In genomic region chr9:85523202-85523601, GRCh38 we compare ENCODE assay signal across 11 cellular contexts.
DNase-seq lines count a peak whose midpoint lies in the region; ATAC-seq, FAIRE-seq and TF ChIP-seq lines count a peak whose summit lies in the region.
"Had no signal": no experiment of that assay in that cellular context is flagged by ENCODE, and none has a peak within 500 bp of the region (broad histone marks: within the 10 kb centered on the region; RNA-seq: fewer than 3 reads in every experiment).

No MANE protein-coding gene starts in this region.

- H3K4me2 ChIP-seq in A549, result peak overlapping the region; percentile 73

- peaks cover 2% of the 10 kb centered on the region; the same call in 1 of the 3 replicates for H3K4me1 ChIP-seq in A549
- H3K4me1 ChIP-seq in naive thymus-derived CD4-positive, alpha-beta T cell (ENCODE audit: control insufficient read depth in 2 of 2, insufficient read depth in 2 of 2, low read length in 2 of 2), result no peaks in the 10 kb centered on the region
- no peaks in the 10 kb centered on the region for H3K4me1 ChIP-seq in Caco-2

- TF ChIP-seq EP300 in A549 (IDR thresholded peaks at IDR 0.05), result no peak

- no peaks in the 10 kb centered on the region for H3K36me3 ChIP-seq in naive thymus-derived CD4-positive, alpha-beta T cell (ENCODE audit: control insufficient read depth in 2 of 3, insufficient read depth in 3 of 3, low read length in 3 of 3)
- no peaks in the 10 kb centered on the region for H3K36me3 ChIP-seq in Caco-2 (ENCODE audit: control insufficient read depth, insufficient read depth, low read length)

- H3K4me1 Mint-ChIP-seq in chondrocyte (ENCODE audit: low read depth) (peaks cover 4% of the 10 kb centered on the region), Caco-2 (ENCODE audit: low read depth, unreplicated experiment) (no peaks in the 10 kb centered on the region)
- peaks cover 0 to 18% (median 7%) of the 10 kb centered on the region in 7 donors for H3K4me1 Mint-ChIP-seq in naive thymus-derived CD4-positive, alpha-beta T cell

- H3K27ac ChIP-seq in A549, result no peak overlapping the region
- no peak overlapping the region for H3K27ac ChIP-seq in naive thymus-derived CD4-positive, alpha-beta T cell (ENCODE audit: low read depth, low read length)

- CTCF ChIA-PET in A549 (lab: Yijun Ruan, JAX) (interaction anchor here (1.3 kb wide), 1 partner anchor 175 kb away, joined by 3 read pairs; no protein-coding TSS in a partner anchor), Caco-2 (lab: Charles Lee) (no interaction called here)
- CTCF ChIA-PET in naive thymus-derived CD4-positive, alpha-beta T cell (lab: Charles Lee), result no interaction called here

- intact Hi-C loops in naive thymus-derived CD4-positive, alpha-beta T cell (cut with micrococcal nuclease), result no loop called here
- intact Hi-C loops in Caco-2 (cut with micrococcal nuclease; ENCODE audit: unreplicated experiment), result no loop called here

- no peak for FAIRE-seq in A549 (lab: Jason Lieb, UNC)

- ATAC-seq in A549 (peak; percentile 4 to 25; a peak in 2 of 6 replicates), GM19351 (IDR thresholded peaks at IDR 0.05; ENCODE audit: unreplicated experiment) (peak; percentile 4), GM21723 (IDR thresholded peaks at IDR 0.05; ENCODE audit: unreplicated experiment) (no peak), HG03520 (IDR thresholded peaks at IDR 0.05; ENCODE audit: unreplicated experiment) (no peak)
- no peak for ATAC-seq in naive thymus-derived CD4-positive, alpha-beta T cell

- H3K36me3 Mint-ChIP-seq in chondrocyte (ENCODE audit: low read depth), result no peaks in the 10 kb centered on the region
- no peaks in the 10 kb centered on the region for H3K36me3 Mint-ChIP-seq in naive thymus-derived CD4-positive, alpha-beta T cell
- no peaks in the 10 kb centered on the region for H3K36me3 Mint-ChIP-seq in Caco-2 (ENCODE audit: insufficient read depth, unreplicated experiment)

- no peak for TF ChIP-seq RAD21 in A549 (conservative IDR thresholded peaks at IDR 0.05 in 1 of 2, IDR thresholded peaks at IDR 0.05 in 1 of 2)

- H3K4me3 ChIP-seq in A549 (peak overlapping the region; percentile 50), Caco-2 (ENCODE audit: low read depth, low read length) (no peak overlapping the region)
- no peak overlapping the region for H3K4me3 ChIP-seq in naive thymus-derived CD4-positive, alpha-beta T cell (ENCODE audit: low read length)

- H3K27me3 ChIP-seq in naive thymus-derived CD4-positive, alpha-beta T cell (ENCODE audit: control insufficient read depth in 2 of 2, insufficient read depth in 2 of 2, low read length in 2 of 2), result no peaks in the 10 kb centered on the region
- no peaks in the 10 kb centered on the region; the same call in 1 of the 2 replicates for H3K27me3 ChIP-seq in Caco-2 (replicated peaks; ENCODE audit: control insufficient read depth, insufficient read depth, low read length)

- no peak for TF ChIP-seq POLR2A in A549 (IDR thresholded peaks at IDR 0.05; ENCODE audit: low read length)

- WGBS in A549 (ENCODE audit: missing lambda C conversion rate), result 45% methylated on average over 8 of the region's 9 CpGs

- H3K9me3 ChIP-seq in A549, result no peaks in the 10 kb centered on the region; the same call in 2 of the 3 replicates
- no peaks in the 10 kb centered on the region for H3K9me3 ChIP-seq in naive thymus-derived CD4-positive, alpha-beta T cell (ENCODE audit: control insufficient read depth in 2 of 3, low read length in 3 of 3)
- no peaks in the 10 kb centered on the region for H3K9me3 ChIP-seq in Caco-2

- no peak for TF ChIP-seq CTCF in A549 (IDR thresholded peaks at IDR 0.05)
- no peak for TF ChIP-seq CTCF in chondrocyte (IDR thresholded peaks at IDR 0.05)
- TF ChIP-seq CTCF in Caco-2 (IDR thresholded peaks at IDR 0.05; ENCODE audit: insufficient read depth in 1 of 2, low read depth in 1 of 2, low read length in 1 of 2, severe bottlenecking in 1 of 2, unreplicated experiment in 1 of 2), result no peak

- H3K9me3 Mint-ChIP-seq in chondrocyte (ENCODE audit: low read depth) (no peaks in the 10 kb centered on the region), Caco-2 (ENCODE audit: unreplicated experiment) (no peaks in the 10 kb centered on the region)
- peaks cover 0 to 4% (median 0%) of the 10 kb centered on the region in 11 donors for H3K9me3 Mint-ChIP-seq in naive thymus-derived CD4-positive, alpha-beta T cell

- BruUV-seq in Caco-2 (replicated peaks; lab: Mats Ljungman, UMichigan), result no TSS peak

- H3K4me3 Mint-ChIP-seq in chondrocyte (ENCODE audit: unreplicated experiment) (peak overlapping the region; percentile 84), Caco-2 (ENCODE audit: unreplicated experiment) (no peak overlapping the region)
- H3K4me3 Mint-ChIP-seq in naive thymus-derived CD4-positive, alpha-beta T cell, result peak overlapping the region in 6 of 10 donors; percentile 34 to 78 (median 66)

- H3K27ac Mint-ChIP-seq in chondrocyte (ENCODE audit: unreplicated experiment) (no peak overlapping the region), Caco-2 (ENCODE audit: unreplicated experiment) (no peak overlapping the region)
- H3K27ac Mint-ChIP-seq in naive thymus-derived CD4-positive, alpha-beta T cell, result no peak overlapping the region

- POLR2A ChIA-PET in A549 (lab: Yijun Ruan, JAX), result no interaction called here
- POLR2A ChIA-PET in naive thymus-derived CD4-positive, alpha-beta T cell (lab: Charles Lee), result no interaction called here
- POLR2A ChIA-PET in Caco-2 (lab: Charles Lee), result no interaction called here

- H3K27me3 Mint-ChIP-seq in chondrocyte (ENCODE audit: low read depth) (peaks cover 17% of the 10 kb centered on the region), Caco-2 (ENCODE audit: insufficient read depth, unreplicated experiment) (no peaks in the 10 kb centered on the region)
- peaks cover 40 to 56% (median 51%) of the 10 kb centered on the region in 5 donors for H3K27me3 Mint-ChIP-seq in naive thymus-derived CD4-positive, alpha-beta T cell

- DNase-seq in A549 (ENCODE audit: low read depth in 1 of 2, low spot score in 1 of 2) (no peak), chondrocyte (ENCODE audit: low spot score) (no peak), Ammon's horn (ENCODE audit: low spot score) (no peak), Caco-2 (no peak)
- no peak for DNase-seq in naive thymus-derived CD4-positive, alpha-beta T cell
- DNase-seq: activated effector memory CD4-positive, alpha-beta T cell treated with anti-CD3 and anti-CD28 coated beads, Interleukin-2, amount 50 U/mL, for 16 hours; effector CD8-positive, alpha-beta T cell; NCI-H1930 had no signal

TF ChIP-seq in A549, 52 proteins besides CTCF, POLR2A, EP300 and RAD21:
- no peak for TF ChIP-seq CBX2 (IDR thresholded peaks at IDR 0.05; ENCODE audit: borderline replicate concordance, low read depth)
- no peak for TF ChIP-seq RARB (CRISPR knock-in tag; IDR thresholded peaks at IDR 0.05)
- no peak for TF ChIP-seq E2F6 (IDR thresholded peaks at IDR 0.05; ENCODE audit: borderline replicate concordance, low read depth)
- no peak for TF ChIP-seq JUN (IDR thresholded peaks at IDR 0.05)
- no peak for TF ChIP-seq TP53 (CRISPR knock-in tag; IDR thresholded peaks at IDR 0.05)
- no peak for TF ChIP-seq CEBPB (IDR thresholded peaks at IDR 0.05)
- no peak for TF ChIP-seq HMGXB4 (CRISPR knock-in tag; IDR thresholded peaks at IDR 0.05; ENCODE audit: borderline replicate concordance)
- no peak for TF ChIP-seq MAZ (IDR thresholded peaks at IDR 0.05; ENCODE audit: borderline replicate concordance, low read depth, low read length)
- no peak for TF ChIP-seq PHF8 (IDR thresholded peaks at IDR 0.05; ENCODE audit: borderline replicate concordance, low read depth)
- TF ChIP-seq ZFP36 (IDR thresholded peaks at IDR 0.05; ENCODE audit: borderline replicate concordance, partially characterized antibody), result no peak
- TF ChIP-seq ZC3H11A (IDR thresholded peaks at IDR 0.05), result no peak
- TF ChIP-seq HOXB5 (CRISPR knock-in tag; IDR thresholded peaks at IDR 0.05), result no peak

Comparison
In these comparisons a context has a peak if more than half of its experiments do, and no peak if none do; other contexts are left out.
1. ATAC-seq: peak in A549 (2 of 2) and GM19351 (single experiment); none in naive thymus-derived CD4-positive, alpha-beta T cell (single experiment), GM21723 (single experiment) and HG03520 (single experiment).